Comparison of ENCODE assay signal across 12 cellular contexts in the genomic region with DNA sequence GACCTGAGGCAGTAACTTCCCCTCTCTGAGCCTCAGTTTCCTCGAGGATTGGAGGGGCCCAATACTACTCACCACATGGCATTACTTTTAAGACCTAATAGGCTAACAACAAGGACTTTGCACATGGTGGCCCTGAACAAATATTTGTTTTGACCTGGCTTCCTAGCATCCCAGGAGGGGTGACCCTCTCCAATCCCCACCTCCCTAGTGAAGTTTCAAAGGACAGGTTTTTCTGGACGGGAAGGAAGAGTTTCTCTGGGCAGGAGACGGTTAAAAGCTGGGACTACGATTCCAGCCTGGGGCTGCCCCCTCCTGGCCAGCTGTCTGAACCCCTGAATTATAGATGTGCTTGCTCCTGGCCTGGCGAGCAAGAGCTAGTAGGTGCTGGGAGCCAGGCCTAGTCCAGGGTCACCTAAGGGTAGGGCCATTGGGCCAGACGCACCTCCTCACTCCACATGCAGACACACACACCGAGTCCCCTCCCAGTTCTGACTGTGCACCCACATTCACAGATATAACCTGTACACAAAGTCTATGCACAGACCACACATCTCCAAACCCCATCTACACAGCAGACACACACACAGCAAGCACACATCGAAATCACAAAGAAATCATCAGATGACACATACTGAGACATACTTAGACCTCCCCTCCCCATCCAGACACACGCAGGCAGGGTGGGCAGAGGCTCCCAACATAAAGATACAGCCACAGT. TPM values are rescaled to one million over a fixed set of nuclear protein-coding genes. Genes with fewer than 3 reads are reported as not detected.
DNase-seq lines count a peak whose midpoint lies in the region; ATAC-seq and TF ChIP-seq lines count a peak whose summit lies in the region.
"Had no signal": no experiment of that assay in that cellular context is flagged by ENCODE, and none has a peak within 500 bp of the region (broad histone marks: within the 10 kb centered on the region; RNA-seq: fewer than 3 reads in every experiment).

No MANE protein-coding gene starts in this region.

- H3K4me1 Mint-ChIP-seq in activated CD4-positive, alpha-beta memory T cell treated with anti-CD3 and anti-CD28 coated beads for 36 hours (ENCODE audit: low read depth) = peaks cover 27% of the 10 kb centered on the region

- no peaks in the 10 kb centered on the region for H3K9me3 Mint-ChIP-seq in activated CD4-positive, alpha-beta memory T cell treated with anti-CD3 and anti-CD28 coated beads for 36 hours
- H3K9me3 Mint-ChIP-seq: activated T-helper 2 cell treated with anti-CD3 and anti-CD28 coated beads, Interferon-gamma antibody, Interleukin-2, Interleukin-4, amounts not matched to agents 10 μg/mL and 5 μg/mL and 100 μg/mL, durations not matched to agents 14 hours and 24 hours and 36 hours had no signal

- no peak for ATAC-seq in GM21529 (IDR thresholded peaks at IDR 0.05; ENCODE audit: unreplicated experiment)

- H3K4me3 Mint-ChIP-seq in activated CD4-positive, alpha-beta memory T cell treated with anti-CD3 and anti-CD28 coated beads for 36 hours = no peak overlapping the region

- POLR2A ChIA-PET in AG04450 (lab: Yijun Ruan, JAX) = interaction anchor here (0.7 kb wide), 1 partner anchor 134 kb away, joined by 3 read pairs; no protein-coding TSS in a partner anchor
- POLR2A ChIA-PET in activated CD4-positive, alpha-beta memory T cell treated with anti-CD3 and anti-CD28 coated beads for 36 hours (lab: Charles Lee) = no interaction called here

- peak; percentile 34; the same call in 1 of the 2 replicates for TF ChIP-seq CTCF in AG04450 (IDR thresholded peaks at IDR 0.05; ENCODE audit: low read depth, low read length)
- peak; percentile 30 for TF ChIP-seq CTCF in GM12874 (IDR thresholded peaks at IDR 0.05; ENCODE audit: insufficient read depth, low read depth, low read length)
- peak; percentile 27 for TF ChIP-seq CTCF in foreskin fibroblast (IDR thresholded peaks at IDR 0.05; ENCODE audit: low read depth, low read length)

- no peak overlapping the region for H3K27ac ChIP-seq in AG04450 (ENCODE audit: low read depth, low read length)
- H3K27ac ChIP-seq: uterus had no signal

- intact Hi-C loops in activated CD4-positive, alpha-beta memory T cell treated with anti-CD3 and anti-CD28 coated beads for 36 hours (cut with micrococcal nuclease) = loop anchor here (5.0 to 10.0 kb wide), 2 partner anchors 97 to 149 kb away; no protein-coding TSS in a partner anchor

- no peak overlapping the region for H3K27ac Mint-ChIP-seq in activated CD4-positive, alpha-beta memory T cell treated with anti-CD3 and anti-CD28 coated beads for 36 hours
- H3K27ac Mint-ChIP-seq: activated T-helper 2 cell treated with anti-CD3 and anti-CD28 coated beads, Interferon-gamma antibody, Interleukin-2, Interleukin-4, amounts not matched to agents 10 μg/mL and 5 μg/mL and 100 μg/mL, durations not matched to agents 14 hours and 24 hours and 36 hours had no signal

- CTCF ChIA-PET in AG04450 (lab: Charles Lee) = interaction anchor here (1.5 to 2.1 kb wide), 2 partner anchors 98 to 150 kb away, joined by 5 to 6 read pairs; no protein-coding TSS in a partner anchor
- CTCF ChIA-PET in activated CD4-positive, alpha-beta memory T cell treated with anti-CD3 and anti-CD28 coated beads for 36 hours (lab: Charles Lee) = interaction anchor here (1.2 kb wide), 2 partner anchors 98 to 143 kb away, joined by 3 to 6 read pairs; no protein-coding TSS in a partner anchor

- H3K27me3 Mint-ChIP-seq in activated CD4-positive, alpha-beta memory T cell treated with anti-CD3 and anti-CD28 coated beads for 36 hours = peaks cover 56% of the 10 kb centered on the region

- no peaks in the 10 kb centered on the region; the same call in 1 of the 2 replicates for H3K9me3 ChIP-seq in AG04450 (ENCODE audit: control insufficient read depth, insufficient read depth, low read length)
- H3K9me3 ChIP-seq: uterus had no signal

- DNase-seq in AG04450 (ENCODE audit: low read depth, low spot score) (no peak), RKO (ENCODE audit: low spot score) (peak; percentile 31), foreskin fibroblast (peak; percentile 26 to 70), NCI-H446 treated with DMSO at 0.1 percent for 48 hours (lab: John Stamatoyannopoulos, UW) (no peak)
- no peak for DNase-seq in activated CD4-positive, alpha-beta memory T cell treated with anti-CD3 and anti-CD28 coated beads for 36 hours
- no peak for DNase-seq in activated CD4-positive, alpha-beta T cell treated with anti-CD3 and anti-CD28 coated beads for 1 hour
- DNase-seq: uterus had no signal

- H3K4me3 ChIP-seq in AG04450 (ENCODE audit: low read depth, low read length) (no peak overlapping the region), foreskin fibroblast (ENCODE audit: low read depth in 1 of 2, low read length in 2 of 2) (no peak overlapping the region)
- H3K4me3 ChIP-seq: HAP-1, uterus had no signal

- peaks cover 26% of the 10 kb centered on the region for H3K27me3 ChIP-seq in AG04450 (ENCODE audit: control insufficient read depth, insufficient read depth, low read length)

- no peaks in the 10 kb centered on the region for H3K36me3 Mint-ChIP-seq in activated CD4-positive, alpha-beta memory T cell treated with anti-CD3 and anti-CD28 coated beads for 36 hours

RNA-seq across cellular contexts. Expression of gene ISL2, which starts 2.7 kb away (rescaled TPM):
- polyA plus RNA-seq in AG04450 (2011; rRNA removed) = 0.82 and 0.83 TPM in 2 replicates
- polyA minus RNA-seq in AG04450 (2011; rRNA and poly(A)+ RNA removed) = 1.2 and 1.3 TPM in 2 replicates
- under 1 TPM; 0.15 to 0.19 TPM for total RNA-seq in activated CD4-positive, alpha-beta memory T cell treated with anti-CD3 and anti-CD28 coated beads for 36 hours
- total RNA-seq: endothelial cell of umbilical vein had no signal

RNA-seq across cellular contexts. Expression of gene ETFA, which starts 22.6 kb away (rescaled TPM):
- polyA plus RNA-seq in AG04450 (2011; rRNA removed) = 152 and 208 TPM in 2 replicates
- 88.5 and 127 TPM in 2 replicates for polyA minus RNA-seq in AG04450 (2011; rRNA and poly(A)+ RNA removed)
- total RNA-seq in activated CD4-positive, alpha-beta memory T cell treated with anti-CD3 and anti-CD28 coated beads for 36 hours = 100 to 1,000 TPM; 169 to 173 TPM

Comparison
In these comparisons a context has a peak if more than half of its experiments do, and no peak if none do; other contexts are left out.
1. DNase-seq: peak in RKO (single experiment) and foreskin fibroblast (2 of 2); none in AG04450 (single experiment), activated CD4-positive, alpha-beta memory T cell treated with anti-CD3 and anti-CD28 coated beads for 36 hours (single experiment), NCI-H446 treated with DMSO at 0.1 percent for 48 hours (single experiment) and activated CD4-positive, alpha-beta T cell treated with anti-CD3 and anti-CD28 coated beads for 1 hour (single experiment).
2. Peak in every context shown above with its lines, with median percentiles within 50 percentile points of each other: CTCF ChIP-seq.